In the genomic region with DNA sequence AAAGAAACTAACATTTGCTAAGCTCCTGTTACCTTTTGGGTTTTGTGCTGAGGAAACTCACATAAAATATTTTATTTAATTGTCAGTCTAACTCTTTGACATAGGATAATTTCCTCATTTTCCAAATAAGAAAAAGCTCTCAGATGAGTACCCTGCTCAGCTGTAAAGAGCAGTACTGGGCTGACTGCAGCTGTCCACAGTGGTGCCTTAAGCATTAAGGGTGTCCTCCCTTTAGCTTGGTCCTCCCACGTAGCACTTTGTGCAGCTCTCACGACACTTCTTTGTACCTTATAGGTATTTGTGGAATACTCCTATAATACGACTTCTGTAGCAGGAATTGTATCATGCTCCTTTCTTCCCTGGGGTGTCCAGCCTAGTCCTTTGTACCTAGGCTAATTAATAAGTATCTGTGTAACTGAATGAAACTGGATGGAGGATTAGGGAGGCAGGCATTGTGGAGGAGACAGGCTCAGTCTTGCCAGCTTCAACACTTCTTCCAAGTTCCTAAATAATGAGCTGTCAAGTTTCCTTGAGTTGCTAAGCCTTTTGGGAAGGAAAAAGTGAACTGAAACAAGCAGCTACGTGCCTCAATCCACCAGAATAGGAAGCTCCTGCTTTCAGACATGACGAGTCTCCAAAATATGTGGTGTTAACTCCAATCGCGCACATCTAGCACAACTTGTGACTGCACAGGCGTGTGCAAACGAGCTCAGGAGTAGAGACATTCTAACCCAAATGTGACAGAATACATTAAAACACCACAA, we compare ENCODE assay signal across 14 cellular contexts.
DNase-seq lines count a peak whose midpoint lies in the region; ATAC-seq and TF ChIP-seq lines count a peak whose summit lies in the region.
"Had no signal": no experiment of that assay in that cellular context is flagged by ENCODE, and none has a peak within 500 bp of the region (broad histone marks: within the 10 kb centered on the region; RNA-seq: fewer than 3 reads in every experiment).

No MANE protein-coding gene starts in this region.

- peak overlapping the region; percentile 13 for H3K27ac ChIP-seq in hepatocyte
- H3K27ac ChIP-seq: esophagus muscularis mucosa, stomach had no signal

- no peak overlapping the region for H3K4me3 ChIP-seq in hepatocyte
- H3K4me3 ChIP-seq: esophagus muscularis mucosa, stomach had no signal

- H3K9me3 Mint-ChIP-seq in naive thymus-derived CD8-positive, alpha-beta T cell: peaks cover 2 to 21% (median 14%) of the 10 kb centered on the region in 9 donors

- H3K27me3 Mint-ChIP-seq in naive thymus-derived CD8-positive, alpha-beta T cell: peaks cover 0 to 5% (median 0%) of the 10 kb centered on the region in 5 donors

- H3K4me3 Mint-ChIP-seq in naive thymus-derived CD8-positive, alpha-beta T cell: no peak overlapping the region
- H3K4me3 Mint-ChIP-seq: activated CD4-positive, alpha-beta T cell treated with anti-CD3 and anti-CD28 coated beads, Interleukin-2, amount 10 ng/mL, durations not matched to agents 7 days and 5 days; CD8-positive, alpha-beta memory T cell; T-helper 2 cell treated with Interferon-gamma antibody and Interleukin-4, amounts not matched to agents 5 μg/mL and 100 μg/mL, for 36 hours had no signal

- H3K9me2 ChIP-seq in hepatocyte (replicated peaks; ENCODE audit: insufficient read depth): no peaks in the 10 kb centered on the region

- peaks cover 0 to 21% (median 12%) of the 10 kb centered on the region in 3 donors for H3K36me3 Mint-ChIP-seq in naive thymus-derived CD8-positive, alpha-beta T cell

- no peaks in the 10 kb centered on the region for H3K79me2 ChIP-seq in hepatocyte

- no peaks in the 10 kb centered on the region for H3K4me1 Mint-ChIP-seq in naive thymus-derived CD8-positive, alpha-beta T cell
- H3K4me1 Mint-ChIP-seq: activated CD4-positive, alpha-beta T cell treated with anti-CD3 and anti-CD28 coated beads, Interleukin-2, amount 10 ng/mL, durations not matched to agents 7 days and 5 days; CD8-positive, alpha-beta memory T cell had no signal

- no peaks in the 10 kb centered on the region for H4K20me1 ChIP-seq in hepatocyte (ENCODE audit: insufficient read depth, poor library complexity, severe bottlenecking)

- no peak overlapping the region for H2AFZ ChIP-seq in hepatocyte

- H3K27ac Mint-ChIP-seq in naive thymus-derived CD8-positive, alpha-beta T cell: no peak overlapping the region
- H3K27ac Mint-ChIP-seq: activated CD4-positive, alpha-beta T cell treated with anti-CD3 and anti-CD28 coated beads, Interleukin-2, amount 10 ng/mL, durations not matched to agents 7 days and 5 days; T-helper 2 cell treated with Interferon-gamma antibody and Interleukin-4, amounts not matched to agents 5 μg/mL and 100 μg/mL, for 36 hours had no signal

- H3K36me3 ChIP-seq in hepatocyte (replicated peaks; ENCODE audit: insufficient read depth, low read depth): no peaks in the 10 kb centered on the region
- H3K36me3 ChIP-seq: esophagus muscularis mucosa, stomach had no signal

- ATAC-seq in GM21447 (IDR thresholded peaks at IDR 0.05; ENCODE audit: unreplicated experiment): no peak
- ATAC-seq in naive thymus-derived CD8-positive, alpha-beta T cell: no peak

- no peaks in the 10 kb centered on the region for H3K27me3 ChIP-seq in hepatocyte
- H3K27me3 ChIP-seq: esophagus muscularis mucosa, stomach had no signal

- H3K9me3 ChIP-seq in hepatocyte (ENCODE audit: low read depth): no peaks in the 10 kb centered on the region

- H3K4me1 ChIP-seq in hepatocyte (ENCODE audit: insufficient read depth): no peaks in the 10 kb centered on the region
- H3K4me1 ChIP-seq: esophagus muscularis mucosa, stomach had no signal

- WGBS in hepatocyte (ENCODE audit: low lambda C conversion rate, missing lambda C conversion rate): 82% methylated on average over 9 of the region's 9 CpGs

- peak; percentile 39 for DNase-seq in HT1080 (ENCODE audit: low read depth)
- peak; percentile 76 for DNase-seq in amniotic epithelial cell (ENCODE audit: low read depth)
- no peak for DNase-seq in hepatocyte (ENCODE audit: low spot score)
- peak; percentile 63 for DNase-seq in ureter (ENCODE audit: low spot score)
- DNase-seq in naive thymus-derived CD8-positive, alpha-beta T cell: no peak
- no peak for DNase-seq in amniotic stem cell (lab: John Stamatoyannopoulos, UW)
- DNase-seq: activated CD4-positive, alpha-beta T cell treated with anti-CD3 and anti-CD28 coated beads, Interleukin-2, amount 10 ng/mL, durations not matched to agents 7 days and 5 days; CD8-positive, alpha-beta memory T cell; central memory CD4-positive, alpha-beta T cell; Kasumi-1; stomach had no signal

- POLR2A ChIA-PET in naive thymus-derived CD8-positive, alpha-beta T cell (lab: Charles Lee): no interaction called here

- no peak overlapping the region for H3K4me2 ChIP-seq in hepatocyte

- TF ChIP-seq CTCF in hepatocyte (IDR thresholded peaks at IDR 0.05; ENCODE audit: poor library complexity): no peak

Comparison
In these comparisons a context has a peak if more than half of its experiments do, and no peak if none do; other contexts are left out.
1. DNase-seq: peak in HT1080 (single experiment), amniotic epithelial cell (single experiment) and ureter (single experiment); none in hepatocyte (single experiment), naive thymus-derived CD8-positive, alpha-beta T cell (0 of 10) and amniotic stem cell (single experiment).